ENCODE assay signal across 37 cellular contexts in genomic region chr6:31419842-31420241, GRCh38. TPM values are rescaled to one million over a fixed set of nuclear protein-coding genes. Genes with fewer than 3 reads are reported as not detected.
A peak's percentile ranks its signal among the peaks of the same experiment; 100 is the strongest.
DNase-seq lines count a peak whose midpoint lies in the region; ATAC-seq and TF ChIP-seq lines count a peak whose summit lies in the region.
"Had no signal": no experiment of that assay in that cellular context is flagged by ENCODE, and none has a peak within 500 bp of the region (broad histone marks: within the 10 kb centered on the region; RNA-seq: fewer than 3 reads in every experiment).

No MANE protein-coding gene starts in this region.

- intact Hi-C loops in Panc1 (cut with micrococcal nuclease; ENCODE audit: unreplicated experiment), result no loop called here

- no peak overlapping the region for H3K27ac Mint-ChIP-seq in stimulated activated memory B cell treated with anti-CD40 and anti-IgM and Interleukin-4, amounts not matched to agents 10 μg/mL and 1 μg/mL and 100 μg/mL, for 72 hours
- H3K27ac Mint-ChIP-seq: activated B cell treated with CpG ODN at 0.5 μM for 24 hours; activated CD8-positive, alpha-beta memory T cell treated with anti-CD3 and anti-CD28 coated beads, Interleukin-2, amount 10 ng/mL, durations not matched to agents 7 days and 5 days; endodermal cell had no signal

- BruUV-seq in Panc1 (replicated peaks; lab: Mats Ljungman, UMichigan), result no TSS peak

- H3F3A ChIP-seq in SK-N-SH (replicated peaks; ENCODE audit: insufficient read depth), result peaks cover 7% of the 10 kb centered on the region

- H3K9ac ChIP-seq in SK-N-SH, result no peak overlapping the region
- H3K9ac ChIP-seq: BLaER1 treated with 17β-estradiol and CSF1 and Interleukin-3, amounts not matched to agents 10 nM and 100 nM had no signal

- in situ Hi-C loops in Panc1 (cut with HindIII; ENCODE audit: low pct_unique_long_range_greater_than_20kb, low sequenced_read_pairs), result no loop called here

- H3K4me2 ChIP-seq in SK-N-SH, result no peak overlapping the region
- H3K4me2 ChIP-seq: BLaER1 treated with 17β-estradiol and CSF1 and Interleukin-3, amounts not matched to agents 10 nM and 100 nM had no signal

- H3K9me3 ChIP-seq in SK-N-SH (no peaks in the 10 kb centered on the region; the same call in 1 of the 2 replicates), Panc1 (ENCODE audit: control insufficient read depth, insufficient read depth, low read depth, low read length) (no peaks in the 10 kb centered on the region)
- H3K9me3 ChIP-seq: lower lobe of right lung, suprapubic skin, upper lobe of left lung had no signal

- CTCF ChIA-PET in SK-N-SH (lab: Yijun Ruan, JAX), result interaction anchor here (1.4 to 1.7 kb wide), 2 partner anchors 23 to 53 kb away, joined by 4 read pairs; no protein-coding TSS in a partner anchor
- CTCF ChIA-PET in Panc1 (lab: Charles Lee), result interaction anchor here (1.0 kb wide), 1 partner anchor 21 kb away, joined by 8 read pairs; no protein-coding TSS in a partner anchor

- H3K27me3 Mint-ChIP-seq in stimulated activated memory B cell treated with anti-CD40 and anti-IgM and Interleukin-4, amounts not matched to agents 10 μg/mL and 1 μg/mL and 100 μg/mL, for 72 hours, result no peaks in the 10 kb centered on the region
- H3K27me3 Mint-ChIP-seq: activated B cell treated with CpG ODN at 0.5 μM for 24 hours, IgD-negative memory B cell had no signal

- ATAC-seq in SK-N-SH treated with all-trans-retinoic acid at 6 μM for 48 hours (no peak), Panc1 (0 out of 2 replicates have a peak, but pooled peaks have one; percentile 12)
- peak; percentile 60 for ATAC-seq in stimulated activated memory B cell treated with anti-CD40 and anti-IgM and Interleukin-4, amounts not matched to agents 10 μg/mL and 1 μg/mL and 100 μg/mL, for 72 hours
- ATAC-seq: activated CD8-positive, alpha-beta memory T cell treated with anti-CD3 and anti-CD28 coated beads, Interleukin-2, amount 10 ng/mL, durations not matched to agents 7 days and 5 days; activated T-cell treated with anti-CD3 and anti-CD28 coated beads, Interleukin-2, amount 50 U/mL, for 4 hours; esophagus mucosa; heart right ventricle; lower lobe of right lung; natural killer cell treated with Interleukin-12 subunit alpha and Interleukin-12 subunit beta and Interleukin-15 and Interleukin-18, amount 100 ng/mL, for 72 hours had no signal

- no peak overlapping the region for H3K4me3 Mint-ChIP-seq in stimulated activated memory B cell treated with anti-CD40 and anti-IgM and Interleukin-4, amounts not matched to agents 10 μg/mL and 1 μg/mL and 100 μg/mL, for 72 hours
- H3K4me3 Mint-ChIP-seq: activated B cell treated with CpG ODN at 0.5 μM for 24 hours; activated CD8-positive, alpha-beta memory T cell treated with anti-CD3 and anti-CD28 coated beads, Interleukin-2, amount 10 ng/mL, durations not matched to agents 7 days and 5 days; activated T-cell treated with anti-CD3 and anti-CD28 coated beads, Interleukin-2, amount 50 U/mL, for 4 hours; endodermal cell; IgD-negative memory B cell; natural killer cell treated with Interleukin-12 subunit alpha and Interleukin-12 subunit beta and Interleukin-15 and Interleukin-18, amount 100 ng/mL, for 72 hours had no signal

- POLR2A ChIA-PET in SK-N-SH (lab: Yijun Ruan, JAX) (no interaction called here), Panc1 (lab: Charles Lee) (no interaction called here)

- no peaks in the 10 kb centered on the region for H4K20me1 ChIP-seq in SK-N-SH (ENCODE audit: insufficient read depth)

- TF ChIP-seq EP300 in SK-N-SH (IDR thresholded peaks at IDR 0.05; ENCODE audit: borderline replicate concordance in 1 of 2, low read depth in 1 of 2, low read length in 1 of 2), result no peak

- H2AFZ ChIP-seq in SK-N-SH (ENCODE audit: low read depth), result no peak overlapping the region

- H3K4me3 ChIP-seq in SK-N-SH (ENCODE audit: low read depth in 2 of 2, low read length in 1 of 2), result no peak overlapping the region
- H3K4me3 ChIP-seq in Panc1 (ENCODE audit: low read depth in 2 of 2, low read length in 2 of 2), result no peak overlapping the region
- H3K4me3 ChIP-seq: BLaER1 treated with 17β-estradiol and CSF1 and Interleukin-3, amounts not matched to agents 10 nM and 100 nM; heart right ventricle; lower lobe of right lung; SJCRH30; skin epidermis; suprapubic skin; upper lobe of left lung had no signal

- WGBS in SK-N-SH (ENCODE audit: low lambda C conversion rate), result 5% methylated on average over 2 of the region's 2 CpGs

- no peak for TF ChIP-seq CTCF in SK-N-SH (IDR thresholded peaks at IDR 0.05)
- no peak for TF ChIP-seq CTCF in Panc1 (IDR thresholded peaks at IDR 0.05)

- H3K4me1 Mint-ChIP-seq in stimulated activated memory B cell treated with anti-CD40 and anti-IgM and Interleukin-4, amounts not matched to agents 10 μg/mL and 1 μg/mL and 100 μg/mL, for 72 hours, result peaks cover 36% of the 10 kb centered on the region

- H3K9me3 Mint-ChIP-seq in stimulated activated memory B cell treated with anti-CD40 and anti-IgM and Interleukin-4, amounts not matched to agents 10 μg/mL and 1 μg/mL and 100 μg/mL, for 72 hours, result peaks cover 14% of the 10 kb centered on the region
- H3K9me3 Mint-ChIP-seq: activated T-cell treated with anti-CD3 and anti-CD28 coated beads, Interleukin-2, amount 50 U/mL, for 4 hours; endodermal cell; natural killer cell treated with Interleukin-12 subunit alpha and Interleukin-12 subunit beta and Interleukin-15 and Interleukin-18, amount 100 ng/mL, for 72 hours had no signal

- H3K79me2 ChIP-seq in SK-N-SH (ENCODE audit: insufficient read depth), result no peaks in the 10 kb centered on the region

- H3K27me3 ChIP-seq in SK-N-SH (ENCODE audit: insufficient read depth) (peaks cover 21% of the 10 kb centered on the region; the same call in 1 of the 2 replicates), Panc1 (ENCODE audit: control insufficient read depth, insufficient read depth, low read length) (no peaks in the 10 kb centered on the region)
- H3K27me3 ChIP-seq: BLaER1 treated with 17β-estradiol and CSF1 and Interleukin-3, amounts not matched to agents 10 nM and 100 nM; heart right ventricle; SJCRH30; suprapubic skin; upper lobe of left lung had no signal

- H3K36me3 ChIP-seq in SK-N-SH (replicated peaks in 1 of 2; ENCODE audit: control insufficient read depth in 1 of 2, insufficient read depth in 2 of 2, low read length in 1 of 2) (peaks cover 9 to 14% of the 10 kb centered on the region in 2 experiments), Panc1 (ENCODE audit: control insufficient read depth, insufficient read depth, low read length) (peaks cover 7% of the 10 kb centered on the region; the same call in 1 of the 2 replicates)

- DNase-seq in SK-N-SH, result no peak
- DNase-seq in Panc1 (ENCODE audit: low read depth, low spot score), result no peak
- DNase-seq in fibroblast of gingiva (ENCODE audit: low read depth), result peak; percentile 21
- DNase-seq in dedifferentiated amniotic fluid mesenchymal stem cell (ENCODE audit: extremely low spot score), result no peak
- no peak for DNase-seq in UCSD-AML1 (lab: John Stamatoyannopoulos, UW; ENCODE audit: unreplicated experiment)
- no peak for DNase-seq in NCI-H1417 (lab: John Stamatoyannopoulos, UW)
- DNase-seq: activated B cell treated with CpG ODN at 0.5 μM for 24 hours; activated CD4-positive, alpha-beta T cell treated with anti-CD3 and anti-CD28 coated beads, Interleukin-2, amount 50 U/mL, for 1 hour; activated CD8-positive, alpha-beta memory T cell treated with anti-CD3 and anti-CD28 coated beads, Interleukin-2, amount 10 ng/mL, durations not matched to agents 7 days and 5 days; activated gamma-delta T cell; activated T-cell treated with anti-CD3 and anti-CD28 coated beads, Interleukin-2, amount 50 U/mL, for 4 hours; central memory CD4-positive, alpha-beta T cell; COR-L47; dermis blood vessel endothelial cell; DMS79; endodermal cell; foreskin melanocyte; GDM1; heart right ventricle; kidney glomerular epithelial cell; lower lobe of right lung; NCI-H1092 treated with DMSO at 0.1 percent for 48 hours; NCI-H1930; NCI-H345; NCI-H69; SJCRH30; stimulated activated naive CD4-positive, alpha-beta T cell treated with Interleukin-2 at 50 U/mL for 16 hours; upper lobe of left lung had no signal

- H3K36me3 Mint-ChIP-seq in stimulated activated memory B cell treated with anti-CD40 and anti-IgM and Interleukin-4, amounts not matched to agents 10 μg/mL and 1 μg/mL and 100 μg/mL, for 72 hours, result peaks cover 35% of the 10 kb centered on the region

- no peak for TF ChIP-seq RAD21 in SK-N-SH (IDR thresholded peaks at IDR 0.05; ENCODE audit: low read length)

- H3K9me2 ChIP-seq in SK-N-SH, result no peaks in the 10 kb centered on the region

- no peak overlapping the region for H3K27ac ChIP-seq in SK-N-SH (ENCODE audit: low read depth in 2 of 2, low read length in 1 of 2)
- no peak overlapping the region for H3K27ac ChIP-seq in Panc1 (ENCODE audit: low read length)
- H3K27ac ChIP-seq: 22Rv1; BLaER1 treated with 17β-estradiol and CSF1 and Interleukin-3, amounts not matched to agents 10 nM and 100 nM; heart right ventricle; lower lobe of right lung; SJCRH30; skin epidermis; suprapubic skin; upper lobe of left lung had no signal

- no peaks in the 10 kb centered on the region for H3K4me1 ChIP-seq in SK-N-SH (ENCODE audit: control insufficient read depth in 1 of 2, insufficient read depth in 2 of 2, low read depth in 1 of 2, low read length in 1 of 2)
- no peaks in the 10 kb centered on the region for H3K4me1 ChIP-seq in Panc1 (ENCODE audit: control insufficient read depth, insufficient read depth, low read length)
- H3K4me1 ChIP-seq: heart right ventricle, lower lobe of right lung, SJCRH30, suprapubic skin, upper lobe of left lung had no signal

TF ChIP-seq in SK-N-SH, 30 proteins besides CTCF, POLR2A, EP300 and RAD21:
- TF ChIP-seq FOXJ3 (CRISPR knock-in tag; IDR thresholded peaks at IDR 0.05) (no peak), ELF1 (IDR thresholded peaks at IDR 0.05) (no peak), POLR2AphosphoS5 (IDR thresholded peaks at IDR 0.05; ENCODE audit: low read depth, low read length) (0 out of 2 replicates have a peak, but pooled peaks have one; percentile 31), FOSL2 (IDR thresholded peaks at IDR 0.05; ENCODE audit: borderline replicate concordance, low read depth) (no peak)

TF ChIP-seq in SK-N-SH treated with all-trans-retinoic acid at 6 μM for 48 hours, 23 proteins besides CTCF, POLR2A, EP300 and RAD21 (continues in another document):
- TF ChIP-seq ZNF70 (CRISPR knock-in tag; IDR thresholded peaks at IDR 0.05), result no peak
- no peak for TF ChIP-seq ZNF8 (CRISPR knock-in tag; IDR thresholded peaks at IDR 0.05)

RNA-seq across cellular contexts. Expression of gene MICA, which starts 16.4 kb away (rescaled TPM):
- polyA plus RNA-seq in SK-N-SH (2012; rRNA removed), result 28.8 and 32.7 TPM in 2 replicates
- polyA plus RNA-seq in SK-N-SH (2012; cell fraction: cytosol; rRNA removed), result 21.3 and 23.5 TPM in 2 replicates
- 49.4 and 51.3 TPM in 2 replicates for polyA plus RNA-seq in SK-N-SH (2012; cell fraction: nucleus; rRNA removed)
- total RNA-seq in Panc1 (2021; ENCODE audit: unreplicated experiment), result 33.9 TPM
- 27.7 TPM for polyA plus RNA-seq in Panc1 (2012; ENCODE audit: insufficient read length)
